Comparison of ENCODE assay signal across 8 cellular contexts in genomic region chr13:36345438-36346221, GRCh38. TPM values are rescaled to one million over a fixed set of nuclear protein-coding genes. Genes with fewer than 3 reads are reported as not detected.
A peak's percentile ranks its signal among the peaks of the same experiment; 100 is the strongest.
DNase-seq lines count a peak whose midpoint lies in the region; ATAC-seq and TF ChIP-seq lines count a peak whose summit lies in the region.

No MANE protein-coding gene starts in this region.

- H3K27ac ChIP-seq in effector memory CD4-positive, alpha-beta T cell (ENCODE audit: insufficient read depth, low read length, poor library complexity, severe bottlenecking) = peak overlapping the region; percentile 91

- no peaks in the 10 kb centered on the region for H3K9me3 ChIP-seq in effector memory CD4-positive, alpha-beta T cell (ENCODE audit: control insufficient read depth, low read length)

- H3K36me3 ChIP-seq in effector memory CD4-positive, alpha-beta T cell (ENCODE audit: control insufficient read depth, insufficient read depth, low read length) = no peaks in the 10 kb centered on the region

- intact Hi-C loops in lower leg skin (cut with DNase I; ENCODE audit: low total_unique reads) = no loop called here

- TF ChIP-seq POLR2A in NB4 (IDR thresholded peaks at IDR 0.05; ENCODE audit: extremely low read depth, insufficient read length) = peak; percentile 74
- TF ChIP-seq POLR2A in lower leg skin (IDR thresholded peaks at IDR 0.05) = peak in 1 of 2 donors; percentile 50

- ATAC-seq in GM19035 (IDR thresholded peaks at IDR 0.05; ENCODE audit: unreplicated experiment) = peak; percentile 32
- no peak for ATAC-seq in HG03097 (IDR thresholded peaks at IDR 0.05; ENCODE audit: low FRiP score, unreplicated experiment)

- peaks cover 8% of the 10 kb centered on the region for H3K4me1 ChIP-seq in effector memory CD4-positive, alpha-beta T cell (ENCODE audit: control insufficient read depth, insufficient read depth, low read length, poor library complexity, severe bottlenecking)

- H3K4me3 ChIP-seq in NB4 (ENCODE audit: low read depth, low read length) = peak overlapping the region; percentile 93
- H3K4me3 ChIP-seq in effector memory CD4-positive, alpha-beta T cell (ENCODE audit: insufficient read depth, low read depth, low read length, poor library complexity, severe bottlenecking) = peak overlapping the region; percentile 80
- H3K4me3 ChIP-seq in lower leg skin (ENCODE audit: low read depth, poor library complexity, severe bottlenecking) = peak overlapping the region; percentile 60

- peaks cover 2% of the 10 kb centered on the region for H3K27me3 ChIP-seq in effector memory CD4-positive, alpha-beta T cell (replicated peaks; ENCODE audit: control insufficient read depth, insufficient read depth, low read length, poor library complexity, severe bottlenecking)

- DNase-seq in NB4 (ENCODE audit: low read depth) = peak; percentile 90
- peak; percentile 37 to 45 for DNase-seq in activated CD4-positive, alpha-beta T cell treated with anti-CD3 and anti-CD28 coated beads, Interleukin-2, amount 50 U/mL, for 48 hours
- DNase-seq in effector memory CD4-positive, alpha-beta T cell = peak; percentile 25 to 38 (median 30)
- peak; percentile 84 to 96 for DNase-seq in lower leg skin (ENCODE audit: low spot score in 2 of 2)
- peak; percentile 35 for DNase-seq in stimulated activated CD4-positive, alpha-beta T cell treated with anti-CD3 and anti-CD28 coated beads, Interleukin-2, amount 100 ng/mL, for 4 hours (ENCODE audit: low read depth)
- no peak for DNase-seq in COLO668 (lab: John Stamatoyannopoulos, UW; ENCODE audit: unreplicated experiment)

- WGBS in lower leg skin, 2 donors = 0 to 1% methylated on average over 37 to 45 of the region's 50 CpGs

- no peak for TF ChIP-seq CTCF in NB4 (IDR thresholded peaks at IDR 0.05; ENCODE audit: low read depth, low read length)
- no peak for TF ChIP-seq CTCF in lower leg skin (IDR thresholded peaks at IDR 0.05)

RNA-seq across cellular contexts. Expression of gene SPART, which starts 0.6 kb away (rescaled TPM):
- total RNA-seq in lower leg skin = 10 to 100 TPM; 33.9 to 51.2 (median 38.1) TPM

RNA-seq across cellular contexts. Expression of gene CCDC169, which starts 48.0 kb away (rescaled TPM):
- total RNA-seq in lower leg skin = under 1 TPM in 2 of 4 donors, not detected in 2; 0.47 to 0.49 TPM
